In the genomic region with DNA sequence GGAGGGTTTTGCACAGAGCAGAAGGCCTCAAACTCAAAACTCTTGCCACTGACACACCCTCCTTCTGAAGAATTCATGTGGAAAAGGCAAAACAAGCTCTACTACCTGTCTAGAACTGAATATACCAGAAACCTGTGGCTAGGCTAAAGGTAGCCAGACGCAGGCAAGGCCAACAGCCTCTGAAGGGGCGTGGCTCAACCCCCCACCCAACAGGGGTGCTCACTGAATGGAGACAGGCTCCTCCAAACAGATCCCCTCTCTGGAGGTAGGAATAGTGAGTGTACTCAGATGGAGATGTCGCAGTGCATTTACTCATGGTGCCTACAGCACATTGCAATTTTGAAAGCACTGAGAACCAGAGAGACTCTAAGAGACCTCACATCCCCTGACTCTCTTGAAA, we compare ENCODE assay signal across 15 cellular contexts. TPM values are rescaled to one million over a fixed set of nuclear protein-coding genes. Genes with fewer than 3 reads are reported as not detected.
DNase-seq lines count a peak whose midpoint lies in the region; ATAC-seq and TF ChIP-seq lines count a peak whose summit lies in the region.
"Had no signal": no experiment of that assay in that cellular context is flagged by ENCODE, and none has a peak within 500 bp of the region (broad histone marks: within the 10 kb centered on the region; RNA-seq: fewer than 3 reads in every experiment).

No MANE protein-coding gene starts in this region.

- peak overlapping the region in 1 of 2 donors; percentile 33 for H3K4me3 ChIP-seq in CD4-positive, alpha-beta memory T cell (ENCODE audit: low read length in 2 of 2)
- no peak overlapping the region for H3K4me3 ChIP-seq in KMS-11 (IDR thresholded peaks at IDR 0.05; ENCODE audit: insufficient read depth, low read depth, low read length)
- H3K4me3 ChIP-seq: upper lobe of right lung had no signal

- H3K9ac ChIP-seq in KMS-11 = no peak overlapping the region
- H3K9ac ChIP-seq: parathyroid adenoma had no signal

- H3K4me3 Mint-ChIP-seq in CD4-positive, alpha-beta memory T cell = peak overlapping the region; percentile 44 to 88 (median 78)
- H3K4me3 Mint-ChIP-seq in activated T-cell treated with anti-CD3 and anti-CD28 coated beads, Interleukin-2, amount 50 U/mL, for 4 hours = peak overlapping the region; percentile 69
- H3K4me3 Mint-ChIP-seq in naive B cell = peak overlapping the region; percentile 72 to 98 (median 91)

- peaks cover 74% of the 10 kb centered on the region for H3K4me1 ChIP-seq in CD4-positive, alpha-beta memory T cell (ENCODE audit: insufficient read depth, low read length)
- peaks cover 76% of the 10 kb centered on the region for H3K4me1 ChIP-seq in KMS-11 (ENCODE audit: low read depth, poor library complexity, severe bottlenecking)
- H3K4me1 ChIP-seq: parathyroid adenoma, upper lobe of right lung had no signal

- DNase-seq in CD4-positive, alpha-beta memory T cell = peak in 1 of 5 donors; percentile 4
- DNase-seq in activated T-cell treated with anti-CD3 and anti-CD28 coated beads, Interleukin-2, amount 50 U/mL, for 4 hours = no peak
- no peak for DNase-seq in naive B cell
- no peak for DNase-seq in NK-92 treated with Interleukin-12 subunit alpha and Interleukin-12 subunit beta, amount 100 ng/mL, for 24 hours (lab: John Stamatoyannopoulos, UW)
- no peak for DNase-seq in germinal center (ENCODE audit: low spot score)
- no peak for DNase-seq in HEK293T (ENCODE audit: extremely low spot score)
- no peak for DNase-seq in NCI-H345 treated with DMSO at 0.1 percent for 48 hours (lab: John Stamatoyannopoulos, UW; ENCODE audit: unreplicated experiment)
- DNase-seq: EL, erythroblast, head of caudate nucleus, NCI-H1436, NCI-H510A, upper lobe of right lung had no signal

- peak overlapping the region; percentile 66; the same call in 1 of the 2 replicates for H3K4me2 ChIP-seq in KMS-11

- no peak for TF ChIP-seq CTCF in KMS-11 (conservative IDR thresholded peaks at IDR 0.05; ENCODE audit: low read depth, low read length)

- peak overlapping the region; percentile 89 to 97 (median 91) for H3K27ac Mint-ChIP-seq in CD4-positive, alpha-beta memory T cell
- peak overlapping the region; percentile 85 to 100 (median 96) for H3K27ac Mint-ChIP-seq in naive B cell

- no peaks in the 10 kb centered on the region for H3K9me3 ChIP-seq in CD4-positive, alpha-beta memory T cell (ENCODE audit: control insufficient read depth in 1 of 2, low read length in 2 of 2)
- H3K9me3 ChIP-seq: upper lobe of right lung had no signal

- CTCF ChIA-PET in CD4-positive, alpha-beta memory T cell (lab: Charles Lee; ENCODE audit: partially characterized antibody) = interaction anchor here (0.7 to 1.6 kb wide), 7 partner anchors 11 to 279 kb away, joined by 3 to 6 read pairs (median 4); no protein-coding TSS in a partner anchor
- CTCF ChIA-PET in HEK293T (lab: Yijun Ruan, JAX) = no interaction called here

- no peaks in the 10 kb centered on the region for H3K27me3 ChIP-seq in CD4-positive, alpha-beta memory T cell (ENCODE audit: insufficient read depth, low read length)
- H3K27me3 ChIP-seq in KMS-11 (ENCODE audit: insufficient read depth, low read depth) = no peaks in the 10 kb centered on the region
- H3K27me3 ChIP-seq: upper lobe of right lung had no signal

- peaks cover 20% of the 10 kb centered on the region for H3K79me2 ChIP-seq in KMS-11 (ENCODE audit: insufficient read depth, low read depth)
- H3K79me2 ChIP-seq: parathyroid adenoma had no signal

- peaks cover 12 to 15% of the 10 kb centered on the region in 2 donors for H3K36me3 Mint-ChIP-seq in CD4-positive, alpha-beta memory T cell
- H3K36me3 Mint-ChIP-seq in activated T-cell treated with anti-CD3 and anti-CD28 coated beads, Interleukin-2, amount 50 U/mL, for 4 hours (ENCODE audit: insufficient read depth) = peaks cover 12% of the 10 kb centered on the region
- H3K36me3 Mint-ChIP-seq in naive B cell = peaks cover 8 to 12% of the 10 kb centered on the region in 2 donors

- intact Hi-C loops in CD4-positive, alpha-beta memory T cell (cut with micrococcal nuclease) = loop anchor here (5.0 to 10.0 kb wide), 2 partner anchors 517 to 610 kb away; partner anchors contain the start of gene SLC39A10

- no peaks in the 10 kb centered on the region for H3K36me3 ChIP-seq in CD4-positive, alpha-beta memory T cell (ENCODE audit: insufficient read depth, low read length)
- no peaks in the 10 kb centered on the region for H3K36me3 ChIP-seq in KMS-11 (ENCODE audit: insufficient read depth)
- H3K36me3 ChIP-seq: upper lobe of right lung had no signal

- POLR2A ChIA-PET in CD4-positive, alpha-beta memory T cell (lab: Charles Lee; ENCODE audit: partially characterized antibody) = interaction anchor here (0.7 to 6.6 kb wide), 12 partner anchors 8 to 103 kb away, joined by 3 to 194 read pairs (median 46); no protein-coding TSS in a partner anchor
- POLR2A ChIA-PET in HEK293T (lab: Yijun Ruan, JAX) = no interaction called here

- peaks cover 53 to 77% (median 61%) of the 10 kb centered on the region in 4 donors for H3K4me1 Mint-ChIP-seq in CD4-positive, alpha-beta memory T cell
- peaks cover 69% of the 10 kb centered on the region for H3K4me1 Mint-ChIP-seq in activated T-cell treated with anti-CD3 and anti-CD28 coated beads, Interleukin-2, amount 50 U/mL, for 4 hours (ENCODE audit: low read depth)
- H3K4me1 Mint-ChIP-seq in naive B cell = peaks cover 50 to 65% (median 57%) of the 10 kb centered on the region in 3 donors

- H3K27ac ChIP-seq in CD4-positive, alpha-beta memory T cell (ENCODE audit: low read depth, low read length) = peak overlapping the region; percentile 83
- no peak overlapping the region for H3K27ac ChIP-seq in KMS-11
- H3K27ac ChIP-seq: parathyroid adenoma, upper lobe of right lung had no signal

- ATAC-seq in activated T-cell treated with anti-CD3 and anti-CD28 coated beads, Interleukin-2, amount 50 U/mL, for 4 hours = no peak
- no peak for ATAC-seq in naive B cell (ENCODE audit: low read depth in 2 of 2)
- ATAC-seq: upper lobe of right lung had no signal

- 0 out of 2 replicates have a peak, but pooled peaks cover 3% of the 10 kb centered on the region for H4K20me1 ChIP-seq in KMS-11 (ENCODE audit: insufficient read depth)

- no peak overlapping the region for H2AFZ ChIP-seq in KMS-11 (ENCODE audit: low read depth)
- H2AFZ ChIP-seq: parathyroid adenoma had no signal

- peaks cover 0 to 2% (median 0%) of the 10 kb centered on the region in 8 donors for H3K9me3 Mint-ChIP-seq in CD4-positive, alpha-beta memory T cell
- H3K9me3 Mint-ChIP-seq in activated T-cell treated with anti-CD3 and anti-CD28 coated beads, Interleukin-2, amount 50 U/mL, for 4 hours = no peaks in the 10 kb centered on the region
- peaks cover 0 to 3% (median 0%) of the 10 kb centered on the region in 7 donors for H3K9me3 Mint-ChIP-seq in naive B cell

- H3K27me3 Mint-ChIP-seq in CD4-positive, alpha-beta memory T cell = no peaks in the 10 kb centered on the region
- H3K27me3 Mint-ChIP-seq in activated T-cell treated with anti-CD3 and anti-CD28 coated beads, Interleukin-2, amount 50 U/mL, for 4 hours (ENCODE audit: low read depth) = no peaks in the 10 kb centered on the region
- no peaks in the 10 kb centered on the region for H3K27me3 Mint-ChIP-seq in naive B cell

TF ChIP-seq in HEK293T, 16 proteins besides CTCF, POLR2A, EP300 and RAD21:
- TF ChIP-seq L3MBTL2 (conservative IDR thresholded peaks at IDR 0.05) = no peak
- TF ChIP-seq HDGF (IDR thresholded peaks at IDR 0.05; ENCODE audit: borderline replicate concordance) = no peak
- TF ChIP-seq SP1 (IDR thresholded peaks at IDR 0.05) = no peak
- no peak for TF ChIP-seq LEF1 (IDR thresholded peaks at IDR 0.05; ENCODE audit: borderline replicate concordance)
- TF ChIP-seq BHLHE40 (IDR thresholded peaks at IDR 0.05; ENCODE audit: borderline replicate concordance) = no peak
- no peak for TF ChIP-seq SUZ12 (IDR thresholded peaks at IDR 0.05)
- TF ChIP-seq FOXA1 (IDR thresholded peaks at IDR 0.05) = no peak
- TF ChIP-seq NFRKB (IDR thresholded peaks at IDR 0.05) = no peak
- TF ChIP-seq ARNT (IDR thresholded peaks at IDR 0.05) = no peak
- TF ChIP-seq CTBP1 (IDR thresholded peaks at IDR 0.05; ENCODE audit: borderline replicate concordance) = no peak

RNA-seq across cellular contexts. Expression of gene STK17B, which starts 3.0 kb away (rescaled TPM):
- 100 to 1,000 TPM; 234 to 243 TPM for total RNA-seq in CD4-positive, alpha-beta memory T cell
- polyA plus RNA-seq in CD4-positive, alpha-beta memory T cell = 10 to 100 TPM; 79.7 to 93.1 TPM
- 100 to 1,000 TPM; 107 to 166 (median 129) TPM for total RNA-seq in activated T-cell treated with anti-CD3 and anti-CD28 coated beads, Interleukin-2, amount 50 U/mL, for 4 hours
- 100 to 1,000 TPM in 5 of 6 donors, 10 to 100 TPM in 1; 90.2 to 162 (median 118) TPM for polyA plus RNA-seq in naive B cell (ENCODE audit: low read depth in 6 of 6)
